12 cellular contexts compared by ENCODE assay signal in genomic region chr5:73544429-73545402, GRCh38. TPM values are rescaled to one million over a fixed set of nuclear protein-coding genes. Genes with fewer than 3 reads are reported as not detected.
DNase-seq lines count a peak whose midpoint lies in the region; ATAC-seq and TF ChIP-seq lines count a peak whose summit lies in the region.
"Had no signal": no experiment of that assay in that cellular context is flagged by ENCODE, and none has a peak within 500 bp of the region (broad histone marks: within the 10 kb centered on the region; RNA-seq: fewer than 3 reads in every experiment).

No MANE protein-coding gene starts in this region.

- H3K4me1 Mint-ChIP-seq in Calu3 (ENCODE audit: low read depth, unreplicated experiment): peaks cover 51% of the 10 kb centered on the region
- H3K4me1 Mint-ChIP-seq: stimulated activated naive CD8-positive, alpha-beta T cell treated with anti-CD3 and anti-CD28 coated beads, Interleukin-15, amount 100 ng/mL, for 72 hours had no signal

- TF ChIP-seq CTCF in Calu3 (IDR thresholded peaks at IDR 0.05; ENCODE audit: unreplicated experiment): no peak
- no peak for TF ChIP-seq CTCF in adrenal gland (IDR thresholded peaks at IDR 0.05)

- CTCF ChIA-PET in Calu3 (lab: Charles Lee): interaction anchor here (1.4 kb wide), 1 partner anchor 20 kb away, joined by 5 read pairs; the partner anchor contains the start of genes ANKRA2 and UTP15

- 49 to 59% (median 53%) methylated on average over 8 to 9 of the region's 9 CpGs for WGBS in adrenal gland, 4 donors

- H3K36me3 Mint-ChIP-seq in Calu3 (ENCODE audit: insufficient read depth, unreplicated experiment): peaks cover 15% of the 10 kb centered on the region
- H3K36me3 Mint-ChIP-seq: neural progenitor cell had no signal

- H3K9me3 Mint-ChIP-seq in Calu3 (ENCODE audit: low read depth, unreplicated experiment): no peaks in the 10 kb centered on the region
- H3K9me3 Mint-ChIP-seq: dendritic cell treated with granulocyte-macrophage colony-stimulating factor and Interleukin-4, amounts not matched to agents 40 ng/mL and 50 ng/mL, for 4 days; neural progenitor cell; stimulated activated naive CD8-positive, alpha-beta T cell treated with anti-CD3 and anti-CD28 coated beads, Interleukin-15, amount 100 ng/mL, for 72 hours had no signal

- H3K36me3 ChIP-seq in adrenal gland (replicated peaks in 1 of 2): no peaks in the 10 kb centered on the region
- H3K36me3 ChIP-seq: BLaER1, neural progenitor cell had no signal

- H3K27ac Mint-ChIP-seq in Calu3 (ENCODE audit: unreplicated experiment): peak overlapping the region; percentile 71
- H3K27ac Mint-ChIP-seq: dendritic cell treated with granulocyte-macrophage colony-stimulating factor and Interleukin-4, amounts not matched to agents 40 ng/mL and 50 ng/mL, for 4 days; neural progenitor cell; stimulated activated naive CD8-positive, alpha-beta T cell treated with anti-CD3 and anti-CD28 coated beads, Interleukin-15, amount 100 ng/mL, for 72 hours had no signal

- TF ChIP-seq POLR2A in adrenal gland (IDR thresholded peaks at IDR 0.05): no peak

- H3K27me3 ChIP-seq in adrenal gland: no peaks in the 10 kb centered on the region
- H3K27me3 ChIP-seq: BLaER1, neural progenitor cell had no signal

- H3K27ac ChIP-seq in adrenal gland: peak overlapping the region in 3 of 5 donors; percentile 12 to 53 (median 47)
- H3K27ac ChIP-seq: BLaER1, neural progenitor cell had no signal

- no peaks in the 10 kb centered on the region for H3K27me3 Mint-ChIP-seq in Calu3 (ENCODE audit: unreplicated experiment)

- H3K4me1 ChIP-seq in adrenal gland (replicated peaks in 1 of 2): peaks cover 1 to 11% of the 10 kb centered on the region in 2 donors
- H3K4me1 ChIP-seq: BLaER1 had no signal

- H3K9me3 ChIP-seq in adrenal gland (replicated peaks in 1 of 3): no peaks in the 10 kb centered on the region
- H3K9me3 ChIP-seq: BLaER1 had no signal

- intact Hi-C loops in Calu3 (cut with micrococcal nuclease; ENCODE audit: unreplicated experiment) (no loop called here), adrenal gland (cut with DNase I) (loop anchor here in 1 of 2 donors (10.0 kb wide), 1 partner anchor 320 kb away; no protein-coding TSS in a partner anchor)

- H3K4me3 Mint-ChIP-seq in Calu3 (ENCODE audit: low read depth, unreplicated experiment): no peak overlapping the region
- H3K4me3 Mint-ChIP-seq: dendritic cell treated with granulocyte-macrophage colony-stimulating factor and Interleukin-4, amounts not matched to agents 40 ng/mL and 50 ng/mL, for 4 days; neural progenitor cell; stimulated activated naive CD8-positive, alpha-beta T cell treated with anti-CD3 and anti-CD28 coated beads, Interleukin-15, amount 100 ng/mL, for 72 hours had no signal

- DNase-seq in Calu3 (peak; percentile 70), NCI-H146 treated with DMSO at 0.1 percent for 48 hours (lab: John Stamatoyannopoulos, UW; ENCODE audit: unreplicated experiment) (peak; percentile 86), adrenal gland (peak; percentile 62 to 89 (median 78)), left lobe of liver (ENCODE audit: low spot score) (no peak), SW480 (ENCODE audit: low spot score) (no peak)
- no peak for DNase-seq in central memory CD4-positive, alpha-beta T cell
- DNase-seq: stimulated activated naive CD8-positive, alpha-beta T cell treated with anti-CD3 and anti-CD28 coated beads, Interleukin-15, amount 100 ng/mL, for 72 hours had no signal

- H3K4me3 ChIP-seq in adrenal gland: no peak overlapping the region
- H3K4me3 ChIP-seq: BLaER1, neural progenitor cell had no signal

- no TSS peak for BruUV-seq in Calu3 (replicated peaks; lab: Mats Ljungman, UMichigan)

- peak; percentile 74 for ATAC-seq in left lobe of liver
- no peak for ATAC-seq in GM19397 (IDR thresholded peaks at IDR 0.05; ENCODE audit: unreplicated experiment)
- ATAC-seq in HG03442 (IDR thresholded peaks at IDR 0.05; ENCODE audit: unreplicated experiment): no peak
- ATAC-seq: stimulated activated naive CD8-positive, alpha-beta T cell treated with anti-CD3 and anti-CD28 coated beads, Interleukin-15, amount 100 ng/mL, for 72 hours had no signal

RNA-seq across cellular contexts. Expression of gene ANKRA2, which starts 20.7 kb away (rescaled TPM):
- total RNA-seq in Calu3 (2022): 24.4 and 26.5 TPM in 2 replicates
- 10 to 100 TPM; 14.3 to 36.1 (median 27.6) TPM for total RNA-seq in adrenal gland
- 10 to 100 TPM; 19.6 to 35.8 (median 22.0) TPM for polyA plus RNA-seq in adrenal gland
- 10.6 TPM for total RNA-seq in left lobe of liver

RNA-seq across cellular contexts. Expression of gene UTP15, which starts 20.8 kb away (rescaled TPM):
- total RNA-seq in Calu3 (2022) (44.4 and 47.5 TPM in 2 replicates), adrenal gland (10 to 100 TPM in 6 of 8 donors, 1 to 10 TPM in 2; 6.2 to 30.2 (median 16.9) TPM), left lobe of liver (8.6 TPM)
- 10 to 100 TPM in 1 of 3 donors, 1 to 10 TPM in 2; 4.2 to 19.2 (median 5.1) TPM for polyA plus RNA-seq in adrenal gland

RNA-seq across cellular contexts. Expression of gene BTF3, which starts 46.5 kb away (rescaled TPM):
- total RNA-seq in Calu3 (2022) (794 and 872 TPM in 2 replicates), adrenal gland (100 to 1,000 TPM; 424 to 634 (median 509) TPM), left lobe of liver (140 TPM)
- 100 to 1,000 TPM; 426 to 852 (median 519) TPM for polyA plus RNA-seq in adrenal gland

Comparison
In these comparisons a context has a peak if more than half of its experiments do, and no peak if none do; other contexts are left out.
1. DNase-seq: peak in Calu3 (single experiment), NCI-H146 treated with DMSO at 0.1 percent for 48 hours (single experiment) and adrenal gland (7 of 7); none in left lobe of liver (single experiment), central memory CD4-positive, alpha-beta T cell (single experiment) and SW480 (single experiment).